In the genomic region with DNA sequence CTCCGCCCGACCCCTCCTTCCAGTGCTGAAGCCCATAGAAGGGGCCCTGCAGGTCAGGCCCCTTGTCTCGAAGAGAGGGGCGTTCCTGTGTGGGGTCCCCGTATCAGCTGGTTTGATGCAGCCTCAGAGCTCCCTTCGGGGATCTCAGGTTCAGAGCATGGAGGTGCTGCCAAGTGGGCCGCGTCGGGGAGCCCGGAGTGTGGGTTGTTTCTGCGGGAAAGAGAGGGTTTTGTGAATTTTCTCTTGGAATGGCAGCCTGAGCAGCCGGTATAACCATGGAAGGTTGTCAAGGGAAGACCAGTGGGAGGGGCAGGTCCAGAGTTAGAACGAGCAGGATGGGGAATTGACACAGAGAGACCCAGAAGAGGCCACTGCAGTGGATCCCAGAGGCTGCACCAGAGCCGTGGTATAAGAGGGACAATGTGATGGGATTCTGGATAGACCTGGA, we compare ENCODE assay signal across 8 cellular contexts. TPM values are rescaled to one million over a fixed set of nuclear protein-coding genes. Genes with fewer than 3 reads are reported as not detected.
DNase-seq lines count a peak whose midpoint lies in the region; ATAC-seq and TF ChIP-seq lines count a peak whose summit lies in the region.

No MANE protein-coding gene starts in this region.

- H3K4me1 ChIP-seq in upper lobe of right lung: peaks cover 6% of the 10 kb centered on the region

- peak overlapping the region; percentile 89 for H3K27ac Mint-ChIP-seq in activated naive CD4-positive, alpha-beta T cell treated with anti-CD3 and anti-CD28 coated beads for 36 hours

- H3K36me3 ChIP-seq in upper lobe of right lung: no peaks in the 10 kb centered on the region

- CTCF ChIA-PET in activated naive CD4-positive, alpha-beta T cell treated with anti-CD3 and anti-CD28 coated beads for 36 hours (lab: Charles Lee): no interaction called here

- peak; percentile 6 for DNase-seq in activated naive CD4-positive, alpha-beta T cell treated with anti-CD3 and anti-CD28 coated beads for 36 hours
- no peak for DNase-seq in activated naive CD4-positive, alpha-beta T cell treated with Interleukin-2 at 50 U/mL for 16 hours
- peak; percentile 43 for DNase-seq in NCI-H69 (lab: John Stamatoyannopoulos, UW)
- DNase-seq in coronary artery (ENCODE audit: low spot score): no peak
- DNase-seq in medulla oblongata (ENCODE audit: extremely low spot score): peak; percentile 12
- no peak for DNase-seq in upper lobe of right lung
- DNase-seq in NCI-H1417 treated with DMSO at 0.1 percent for 48 hours (lab: John Stamatoyannopoulos, UW): no peak

- H3K4me3 ChIP-seq in coronary artery: peak overlapping the region; percentile 96
- H3K4me3 ChIP-seq in upper lobe of right lung: peak overlapping the region; percentile 65

- peak overlapping the region; percentile 85 for H3K4me3 Mint-ChIP-seq in activated naive CD4-positive, alpha-beta T cell treated with anti-CD3 and anti-CD28 coated beads for 36 hours

- H3K27me3 Mint-ChIP-seq in activated naive CD4-positive, alpha-beta T cell treated with anti-CD3 and anti-CD28 coated beads for 36 hours (ENCODE audit: low read depth): no peaks in the 10 kb centered on the region

- intact Hi-C loops in activated naive CD4-positive, alpha-beta T cell treated with anti-CD3 and anti-CD28 coated beads for 36 hours (cut with micrococcal nuclease): loop anchor here (1.0 to 10.0 kb wide), 9 partner anchors 12 to 553 kb away; partner anchors contain the start of genes ZNF17, ZNF304, ZNF417 and ZNF543
- intact Hi-C loops in upper lobe of right lung (cut with DNase I): no loop called here

- TF ChIP-seq CTCF in coronary artery (IDR thresholded peaks at IDR 0.05) (no peak), upper lobe of right lung (IDR thresholded peaks at IDR 0.05) (no peak)

- peaks cover 3% of the 10 kb centered on the region for H3K9me3 ChIP-seq in upper lobe of right lung

- H3K27me3 ChIP-seq in upper lobe of right lung: no peaks in the 10 kb centered on the region

- peaks cover 32% of the 10 kb centered on the region for H3K9me3 Mint-ChIP-seq in activated naive CD4-positive, alpha-beta T cell treated with anti-CD3 and anti-CD28 coated beads for 36 hours

- peaks cover 37% of the 10 kb centered on the region for H3K36me3 Mint-ChIP-seq in activated naive CD4-positive, alpha-beta T cell treated with anti-CD3 and anti-CD28 coated beads for 36 hours (ENCODE audit: low read depth)

- ATAC-seq in upper lobe of right lung: no peak
- no peak for ATAC-seq in GM21360 (IDR thresholded peaks at IDR 0.05; ENCODE audit: unreplicated experiment)

- peaks cover 11% of the 10 kb centered on the region for H3K4me1 Mint-ChIP-seq in activated naive CD4-positive, alpha-beta T cell treated with anti-CD3 and anti-CD28 coated beads for 36 hours (ENCODE audit: low read depth)

- H3K27ac ChIP-seq in coronary artery: peak overlapping the region; percentile 92 to 98
- H3K27ac ChIP-seq in upper lobe of right lung: peak overlapping the region; percentile 89

RNA-seq across cellular contexts. Expression of gene TRAPPC2B, which starts 0.4 kb away (rescaled TPM):
- total RNA-seq in activated naive CD4-positive, alpha-beta T cell treated with anti-CD3 and anti-CD28 coated beads for 36 hours: 1 to 10 TPM; 3.1 to 3.4 TPM
- total RNA-seq in upper lobe of right lung: 7.0 TPM

RNA-seq across cellular contexts. Expression of gene ZNF547, which starts 0.4 kb away (rescaled TPM):
- total RNA-seq in activated naive CD4-positive, alpha-beta T cell treated with anti-CD3 and anti-CD28 coated beads for 36 hours: 1 to 10 TPM in 1 of 2 experiments, under 1 TPM in 1; 0.84 to 1.3 TPM
- 3.3 TPM for total RNA-seq in upper lobe of right lung

RNA-seq across cellular contexts. Expression of gene ZNF304, which starts 12.7 kb away (rescaled TPM):
- 1 to 10 TPM; 3.3 to 3.6 TPM for total RNA-seq in activated naive CD4-positive, alpha-beta T cell treated with anti-CD3 and anti-CD28 coated beads for 36 hours
- total RNA-seq in upper lobe of right lung: 9.3 TPM

RNA-seq across cellular contexts. Expression of gene ZNF548, which starts 25.9 kb away (rescaled TPM):
- total RNA-seq in activated naive CD4-positive, alpha-beta T cell treated with anti-CD3 and anti-CD28 coated beads for 36 hours: 10 to 100 TPM; 11.9 to 13.3 TPM
- total RNA-seq in upper lobe of right lung: 18.6 TPM

RNA-seq across cellular contexts. Expression of gene ZNF543, which starts 43.5 kb away (rescaled TPM):
- 1 to 10 TPM; 3.2 to 3.5 TPM for total RNA-seq in activated naive CD4-positive, alpha-beta T cell treated with anti-CD3 and anti-CD28 coated beads for 36 hours
- total RNA-seq in upper lobe of right lung: 7.9 TPM

Comparison
In these comparisons a context has a peak if more than half of its experiments do, and no peak if none do; other contexts are left out.
1. DNase-seq: peak in activated naive CD4-positive, alpha-beta T cell treated with anti-CD3 and anti-CD28 coated beads for 36 hours (single experiment), NCI-H69 (single experiment) and medulla oblongata (single experiment); none in activated naive CD4-positive, alpha-beta T cell treated with Interleukin-2 at 50 U/mL for 16 hours (single experiment), coronary artery (single experiment), upper lobe of right lung (single experiment) and NCI-H1417 treated with DMSO at 0.1 percent for 48 hours (single experiment).